In genomic region chr21:44555200-44555875, GRCh38 we compare ENCODE assay signal across 23 cellular contexts. TPM values are rescaled to one million over a fixed set of nuclear protein-coding genes. Genes with fewer than 3 reads are reported as not detected.
"Had no signal": no experiment of that assay in that cellular context is flagged by ENCODE, and none has a peak within 500 bp of the region (broad histone marks: within the 10 kb centered on the region; RNA-seq: fewer than 3 reads in every experiment).

No MANE protein-coding gene starts in this region.

- H3K4me3 ChIP-seq: coronary artery, gastroesophageal sphincter, heart left ventricle, left lung, tibial artery had no signal

- H3K9ac ChIP-seq: parathyroid adenoma had no signal

- ATAC-seq: activated CD8-positive, alpha-beta T cell treated with anti-CD3 and anti-CD28 coated beads for 36 hours; activated T-cell treated with anti-CD3 and anti-CD28 coated beads, Interleukin-2, amount 50 U/mL, for 72 hours; esophagus mucosa; gastroesophageal sphincter; heart left ventricle; left lung; stimulated activated naive CD8-positive, alpha-beta T cell treated with anti-CD3 and anti-CD28 coated beads, Interleukin-15, Interleukin-2, amounts not matched to agents 100 U/mL and 50 U/mL, for 24 hours had no signal

- H3K27ac Mint-ChIP-seq: activated CD8-positive, alpha-beta T cell treated with anti-CD3 and anti-CD28 coated beads for 36 hours; activated T-cell treated with anti-CD3 and anti-CD28 coated beads, Interleukin-2, amount 50 U/mL, for 72 hours had no signal

- H3K27ac ChIP-seq: brain microvascular endothelial cell, coronary artery, gastroesophageal sphincter, heart left ventricle, left lung, parathyroid adenoma, tibial artery had no signal

- H3K36me3 ChIP-seq: brain microvascular endothelial cell, gastroesophageal sphincter, heart left ventricle, left lung, tibial artery had no signal

- H3K79me2 ChIP-seq: parathyroid adenoma had no signal

- H3K9me3 ChIP-seq: left lung had no signal

- H3K4me1 ChIP-seq: gastroesophageal sphincter, heart left ventricle, left lung, parathyroid adenoma, tibial artery had no signal

- DNase-seq: activated CD4-positive, alpha-beta T cell treated with anti-CD3 and anti-CD28 coated beads for 4 hours; activated CD8-positive, alpha-beta T cell treated with anti-CD3 and anti-CD28 coated beads for 36 hours; activated effector memory CD4-positive, alpha-beta T cell treated with anti-CD3 and anti-CD28 coated beads, Interleukin-2, amount 50 U/mL, for 16 hours; activated naive CD4-positive, alpha-beta T cell treated with anti-CD3 and anti-CD28 coated beads, Interleukin-2, amount 50 U/mL, for 16 hours; activated T-cell treated with anti-CD3 and anti-CD28 coated beads, Interleukin-2, amount 50 U/mL, for 72 hours; aorta; brain microvascular endothelial cell; stimulated activated CD4-positive, alpha-beta T cell treated with anti-CD3 and anti-CD28 coated beads, Interleukin-2, amount 100 ng/mL, for 24 hours; stimulated activated naive CD8-positive, alpha-beta T cell treated with anti-CD3 and anti-CD28 coated beads, Interleukin-15, Interleukin-2, amounts not matched to agents 100 U/mL and 50 U/mL, for 24 hours; substantia nigra; SW 1271; T-helper 2 cell; tibial artery had no signal

- H3K27me3 Mint-ChIP-seq: activated CD8-positive, alpha-beta T cell treated with anti-CD3 and anti-CD28 coated beads for 36 hours had no signal

- FAIRE-seq: urothelium cell line had no signal

- H2AFZ ChIP-seq: parathyroid adenoma had no signal

- H3K4me3 Mint-ChIP-seq: activated CD8-positive, alpha-beta T cell treated with anti-CD3 and anti-CD28 coated beads for 36 hours; activated T-cell treated with anti-CD3 and anti-CD28 coated beads, Interleukin-2, amount 50 U/mL, for 72 hours had no signal

RNA-seq across cellular contexts. Expression of gene KRTAP10-3, which starts 3.3 kb away (rescaled TPM):
- total RNA-seq: activated CD8-positive, alpha-beta T cell treated with anti-CD3 and anti-CD28 coated beads for 36 hours; activated T-cell treated with anti-CD3 and anti-CD28 coated beads, Interleukin-2, amount 50 U/mL, for 72 hours; aorta; esophagus mucosa; gastroesophageal sphincter; heart left ventricle; kidney epithelial cell; left lung; mononuclear cell; renal cortical epithelial cell had no signal
- polyA plus RNA-seq: aorta, heart left ventricle had no signal

RNA-seq across cellular contexts. Expression of gene KRTAP10-2, which starts 4.0 kb away (rescaled TPM):
- total RNA-seq: activated CD8-positive, alpha-beta T cell treated with anti-CD3 and anti-CD28 coated beads for 36 hours; activated T-cell treated with anti-CD3 and anti-CD28 coated beads, Interleukin-2, amount 50 U/mL, for 72 hours; aorta; esophagus mucosa; gastroesophageal sphincter; heart left ventricle; kidney epithelial cell; mononuclear cell; renal cortical epithelial cell had no signal
- polyA plus RNA-seq: aorta, heart left ventricle had no signal

RNA-seq across cellular contexts. Expression of gene KRTAP10-1, which starts 15.3 kb away (rescaled TPM):
- total RNA-seq: activated CD8-positive, alpha-beta T cell treated with anti-CD3 and anti-CD28 coated beads for 36 hours; activated T-cell treated with anti-CD3 and anti-CD28 coated beads, Interleukin-2, amount 50 U/mL, for 72 hours; aorta; esophagus mucosa; gastroesophageal sphincter; heart left ventricle; kidney epithelial cell; left lung; mononuclear cell; renal cortical epithelial cell had no signal
- polyA plus RNA-seq: aorta, heart left ventricle had no signal

RNA-seq across cellular contexts. Expression of gene KRTAP10-4, which starts 18.2 kb away (rescaled TPM):
- total RNA-seq: activated CD8-positive, alpha-beta T cell treated with anti-CD3 and anti-CD28 coated beads for 36 hours; activated T-cell treated with anti-CD3 and anti-CD28 coated beads, Interleukin-2, amount 50 U/mL, for 72 hours; aorta; esophagus mucosa; gastroesophageal sphincter; heart left ventricle; kidney epithelial cell; left lung; mononuclear cell; renal cortical epithelial cell had no signal
- polyA plus RNA-seq: aorta, heart left ventricle had no signal

RNA-seq across cellular contexts. Expression of gene KRTAP10-5, which starts 25.1 kb away (rescaled TPM):
- total RNA-seq: activated CD8-positive, alpha-beta T cell treated with anti-CD3 and anti-CD28 coated beads for 36 hours; activated T-cell treated with anti-CD3 and anti-CD28 coated beads, Interleukin-2, amount 50 U/mL, for 72 hours; aorta; esophagus mucosa; gastroesophageal sphincter; heart left ventricle; kidney epithelial cell; left lung; mononuclear cell; renal cortical epithelial cell had no signal
- polyA plus RNA-seq: aorta, heart left ventricle had no signal
